22 cellular contexts compared by ENCODE assay signal in the genomic region with DNA sequence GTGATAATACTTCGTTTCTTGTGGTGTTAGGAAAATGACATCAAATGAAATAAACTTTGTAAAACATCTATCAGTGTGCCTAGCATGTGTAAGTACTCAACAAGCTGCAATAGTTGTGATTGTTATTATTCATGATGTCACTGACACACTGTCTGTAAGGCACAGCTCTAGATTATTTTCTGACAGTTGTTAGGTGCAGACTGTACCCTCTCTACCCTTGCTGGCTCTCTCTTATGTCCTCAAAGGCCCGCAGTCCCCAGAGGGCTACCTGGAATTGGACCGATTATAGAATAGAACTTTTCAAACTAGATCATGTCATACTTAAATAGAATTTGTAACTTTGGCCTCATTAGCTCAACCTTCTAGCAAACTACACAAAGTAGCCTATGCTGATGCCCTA.
"Had no signal": no experiment of that assay in that cellular context is flagged by ENCODE, and none has a peak within 500 bp of the region (broad histone marks: within the 10 kb centered on the region; RNA-seq: fewer than 3 reads in every experiment).

No MANE protein-coding gene starts in this region.

- H3K4me1 ChIP-seq: esophagus squamous epithelium, psoas muscle, tibial artery had no signal

- H3K36me3 ChIP-seq: esophagus squamous epithelium, ovary, stomach, tibial artery had no signal

- H3K4me3 ChIP-seq: esophagus squamous epithelium, ovary, psoas muscle, smooth muscle cell, stomach, tibial artery had no signal

- H3K9me3 ChIP-seq: ovary, psoas muscle, tibial artery had no signal

- DNase-seq: cerebellar nuclear complex; cortex of kidney; effector memory CD8-positive, alpha-beta T cell; erythroblast; esophagus squamous epithelium; foreskin melanocyte; glutamatergic neuron; mesenchymal stem cell; naive thymus-derived CD4-positive, alpha-beta T cell; nucleus accumbens; ovary; posterior cingulate gyrus; psoas muscle; stimulated activated CD4-positive, alpha-beta T cell treated with anti-CD3 and anti-CD28 coated beads, Interleukin-12 subunit alpha, Interleukin-12 subunit beta, amount 100 ng/mL, for 4 hours; stimulated activated CD4-positive, alpha-beta T cell treated with anti-CD3 and anti-CD28 coated beads, Interleukin-2, amount 100 ng/mL, for 24 hours; stimulated activated CD4-positive, alpha-beta T cell treated with anti-CD3 and anti-CD28 coated beads, Interleukin-4, amount 100 ng/mL, for 24 hours; stimulated activated naive CD4-positive, alpha-beta T cell treated with Interleukin-2 at 50 U/mL for 16 hours; stomach; tibial artery had no signal

- H3K27me3 ChIP-seq: esophagus squamous epithelium, ovary, stomach, tibial artery had no signal

- H3K4me2 ChIP-seq: smooth muscle cell had no signal

- ATAC-seq: effector memory CD8-positive, alpha-beta T cell; naive thymus-derived CD4-positive, alpha-beta T cell; psoas muscle; sciatic nerve; stimulated activated effector memory CD8-positive, alpha-beta T cell treated with anti-CD3 and anti-CD28 coated beads, Interleukin-12 subunit alpha, Interleukin-12 subunit beta, amount 100 ng/mL, for 72 hours had no signal

- H3K27ac ChIP-seq: esophagus squamous epithelium, ovary, psoas muscle, stomach, tibial artery had no signal
